Comparison of ENCODE assay signal across 13 cellular contexts in genomic region chr14:93957751-93958566, GRCh38. TPM values are rescaled to one million over a fixed set of nuclear protein-coding genes. Genes with fewer than 3 reads are reported as not detected.
DNase-seq lines count a peak whose midpoint lies in the region; ATAC-seq and TF ChIP-seq lines count a peak whose summit lies in the region.
"Had no signal": no experiment of that assay in that cellular context is flagged by ENCODE, and none has a peak within 500 bp of the region (broad histone marks: within the 10 kb centered on the region; RNA-seq: fewer than 3 reads in every experiment).

No MANE protein-coding gene starts in this region.

- peak overlapping the region; percentile 74; the same call in 1 of the 2 replicates for H3K4me2 ChIP-seq in HCT116 (ENCODE audit: low read length)
- H3K4me2 ChIP-seq in trophoblast cell (ENCODE audit: low read length): no peak overlapping the region

- no peak overlapping the region for H2AFZ ChIP-seq in HCT116 (ENCODE audit: low read depth, low read length, poor library complexity, severe bottlenecking)
- no peak overlapping the region for H2AFZ ChIP-seq in trophoblast cell (ENCODE audit: insufficient read depth, low read length, poor library complexity)

- no TSS peak for BruUV-seq in HCT116 (replicated peaks; lab: Mats Ljungman, UMichigan)

- H2BK120ac ChIP-seq in trophoblast cell (ENCODE audit: insufficient read depth, low read length, poor library complexity): no peak overlapping the region

- peaks cover 95% of the 10 kb centered on the region for H3K4me1 Mint-ChIP-seq in CD4-positive, alpha-beta T cell (ENCODE audit: low read depth)
- peaks cover 90% of the 10 kb centered on the region for H3K4me1 Mint-ChIP-seq in activated naive CD8-positive, alpha-beta T cell treated with anti-CD3 and anti-CD28 coated beads for 36 hours
- peaks cover 6% of the 10 kb centered on the region for H3K4me1 Mint-ChIP-seq in progenitor cell of endocrine pancreas (ENCODE audit: low read depth)

- CTCF ChIA-PET in CD4-positive, alpha-beta T cell (lab: Charles Lee): interaction anchor here (3.6 kb wide), 1 partner anchor 18 kb away, joined by 31 read pairs; no protein-coding TSS in a partner anchor
- CTCF ChIA-PET in HCT116 (lab: Charles Lee): interaction anchor here (1.0 kb wide), 1 partner anchor 18 kb away, joined by 3 read pairs; no protein-coding TSS in a partner anchor

- H3K9me3 ChIP-seq in CD4-positive, alpha-beta T cell (ENCODE audit: control insufficient read depth, low read length): no peaks in the 10 kb centered on the region
- H3K9me3 ChIP-seq in HCT116 (ENCODE audit: control insufficient read depth in 1 of 2, insufficient read depth in 1 of 2, low read depth in 1 of 2, low read length in 2 of 2) (no peaks in the 10 kb centered on the region), trophoblast cell (ENCODE audit: insufficient read depth, low read depth, low read length) (no peaks in the 10 kb centered on the region)
- H3K9me3 ChIP-seq: colonic mucosa had no signal

- H2AK5ac ChIP-seq in trophoblast cell (ENCODE audit: low read length): peak overlapping the region; percentile 35

- H3K79me2 ChIP-seq in HCT116 (ENCODE audit: insufficient read depth, low read length): no peaks in the 10 kb centered on the region
- no peaks in the 10 kb centered on the region for H3K79me2 ChIP-seq in trophoblast cell (ENCODE audit: control insufficient read depth, insufficient read depth, low read length, poor library complexity)

- no peak for DNase-seq in CD4-positive, alpha-beta T cell
- DNase-seq in HCT116 (ENCODE audit: low read depth, low spot score) (no peak), trophoblast cell (no peak), NCI-H2029 (lab: John Stamatoyannopoulos, UW) (no peak), progenitor cell of endocrine pancreas (ENCODE audit: low spot score, unreplicated experiment) (no peak), DMS53 (lab: John Stamatoyannopoulos, UW) (no peak)
- DNase-seq in activated naive CD8-positive, alpha-beta T cell treated with anti-CD3 and anti-CD28 coated beads for 36 hours: no peak
- DNase-seq: activated effector memory CD4-positive, alpha-beta T cell treated with anti-CD3 and anti-CD28 coated beads, Interleukin-2, amount 50 U/mL, for 16 hours; colonic mucosa; kidney glomerular epithelial cell had no signal

- no CpG with 5 or more reads among the region's 16 CpGs for WGBS in trophoblast cell (ENCODE audit: extremely low coverage, insufficient coverage, insufficient read length)

- no peak overlapping the region for H3K4me3 ChIP-seq in HCT116 (replicated peaks in 1 of 2; ENCODE audit: low read depth in 1 of 2, low read length in 2 of 2)
- no peak overlapping the region for H3K4me3 ChIP-seq in trophoblast cell (ENCODE audit: low read depth, low read length)
- H3K4me3 ChIP-seq: colonic mucosa had no signal

- no peak overlapping the region for H3K4me3 Mint-ChIP-seq in CD4-positive, alpha-beta T cell
- H3K4me3 Mint-ChIP-seq in activated naive CD8-positive, alpha-beta T cell treated with anti-CD3 and anti-CD28 coated beads for 36 hours: peak overlapping the region; percentile 84
- no peak overlapping the region for H3K4me3 Mint-ChIP-seq in progenitor cell of endocrine pancreas (ENCODE audit: low read depth)
- H3K4me3 Mint-ChIP-seq: neural crest cell had no signal

- POLR2A ChIA-PET in CD4-positive, alpha-beta T cell (lab: Charles Lee): interaction anchor here (1.4 to 6.1 kb wide), 4 partner anchors 13 to 204 kb away, joined by 4 to 77 read pairs (median 23); no protein-coding TSS in a partner anchor
- POLR2A ChIA-PET in HCT116 (lab: Charles Lee): interaction anchor here (1.3 kb wide), 1 partner anchor 11 kb away, joined by 6 read pairs; no protein-coding TSS in a partner anchor

- H3K18ac ChIP-seq in trophoblast cell (ENCODE audit: low read length): no peak overlapping the region

- H3K27me3 ChIP-seq in CD4-positive, alpha-beta T cell (ENCODE audit: control insufficient read depth, insufficient read depth, low read length): no peaks in the 10 kb centered on the region
- H3K27me3 ChIP-seq in HCT116 (ENCODE audit: insufficient read depth, low read length): no peaks in the 10 kb centered on the region
- H3K27me3 ChIP-seq in trophoblast cell (ENCODE audit: insufficient read depth, low read length): no peaks in the 10 kb centered on the region
- H3K27me3 ChIP-seq: colonic mucosa had no signal

- intact Hi-C loops in CD4-positive, alpha-beta T cell (cut with DNase I, micrococcal nuclease): loop anchor here in 1 of 2 experiments (5.0 kb wide), 1 partner anchor 214 kb away; the partner anchor contains the start of gene PPP4R4
- intact Hi-C loops in HCT116 (cut with micrococcal nuclease): no loop called here

- H3K27me3 Mint-ChIP-seq in CD4-positive, alpha-beta T cell: no peaks in the 10 kb centered on the region
- no peaks in the 10 kb centered on the region for H3K27me3 Mint-ChIP-seq in activated naive CD8-positive, alpha-beta T cell treated with anti-CD3 and anti-CD28 coated beads for 36 hours
- H3K27me3 Mint-ChIP-seq in progenitor cell of endocrine pancreas: peaks cover 13% of the 10 kb centered on the region

- no peak for ATAC-seq in CD4-positive, alpha-beta T cell (ENCODE audit: poor library complexity)
- ATAC-seq in HCT116: no peak

- H4K20me1 ChIP-seq in HCT116 (ENCODE audit: insufficient read depth): no peaks in the 10 kb centered on the region

- H3K23ac ChIP-seq in trophoblast cell (ENCODE audit: low read length): no peak overlapping the region

- no peaks in the 10 kb centered on the region for H3K36me3 Mint-ChIP-seq in CD4-positive, alpha-beta T cell (ENCODE audit: low read depth)
- peaks cover 43% of the 10 kb centered on the region for H3K36me3 Mint-ChIP-seq in activated naive CD8-positive, alpha-beta T cell treated with anti-CD3 and anti-CD28 coated beads for 36 hours
- H3K36me3 Mint-ChIP-seq in progenitor cell of endocrine pancreas (ENCODE audit: insufficient read depth): no peaks in the 10 kb centered on the region

- H3K14ac ChIP-seq in trophoblast cell (ENCODE audit: low read length): no peak overlapping the region

- H3K27ac ChIP-seq in CD4-positive, alpha-beta T cell (ENCODE audit: low read depth, low read length): no peak overlapping the region
- H3K27ac ChIP-seq in HCT116 (ENCODE audit: low read depth, low read length): no peak overlapping the region
- H3K27ac ChIP-seq in trophoblast cell (ENCODE audit: low read depth, low read length): no peak overlapping the region

- RAD21 ChIA-PET in HCT116 (lab: Charles Lee; ENCODE audit: low non-redundant PET in 1 of 2, low total read pairs in 2 of 2, uncharacterized antibody in 2 of 2, unreplicated experiment in 2 of 2): no interaction called here

- no peak overlapping the region for H4K91ac ChIP-seq in trophoblast cell (ENCODE audit: low read depth, low read length)

- peaks cover 23 to 87% of the 10 kb centered on the region in 2 experiments for H3K4me1 ChIP-seq in HCT116 (ENCODE audit: control insufficient read depth in 1 of 2, insufficient read depth in 2 of 2, low read length in 2 of 2)
- peaks cover 16 to 28% of the 10 kb centered on the region in 2 experiments for H3K4me1 ChIP-seq in trophoblast cell (ENCODE audit: control insufficient read depth in 1 of 2, insufficient read depth in 2 of 2, low read length in 2 of 2)
- H3K4me1 ChIP-seq: colonic mucosa had no signal

- H4K8ac ChIP-seq in trophoblast cell (ENCODE audit: low read depth, low read length): no peak overlapping the region

- H3K9ac ChIP-seq in HCT116 (ENCODE audit: low read length) (no peak overlapping the region), trophoblast cell (ENCODE audit: low read length) (no peak overlapping the region)

- H3K9me2 ChIP-seq in HCT116 (ENCODE audit: insufficient read depth): no peaks in the 10 kb centered on the region

- H3K79me1 ChIP-seq in trophoblast cell (ENCODE audit: low read length): peaks cover 6% of the 10 kb centered on the region

- no peak overlapping the region for H2BK5ac ChIP-seq in trophoblast cell (ENCODE audit: low read depth, low read length, poor library complexity)

- no peak overlapping the region for H2BK12ac ChIP-seq in trophoblast cell (ENCODE audit: low read length)

- H4K12ac ChIP-seq in trophoblast cell (ENCODE audit: low read depth, low read length): no peak overlapping the region

- no peak for TF ChIP-seq POLR2A in HCT116 (IDR thresholded peaks at IDR 0.05; ENCODE audit: borderline replicate concordance, extremely low read depth, insufficient read depth, insufficient read length)

- H3K36me3 ChIP-seq in HCT116 (ENCODE audit: control insufficient read depth in 1 of 2, insufficient read depth in 2 of 2, low read length in 2 of 2) (no peaks in the 10 kb centered on the region), trophoblast cell (ENCODE audit: control insufficient read depth in 1 of 2, insufficient read depth in 2 of 2, low read length in 2 of 2) (no peaks in the 10 kb centered on the region)
- H3K36me3 ChIP-seq: colonic mucosa had no signal

- TF ChIP-seq RAD21 in HCT116 (IDR thresholded peaks at IDR 0.05; ENCODE audit: low read depth): no peak

- H3K9me3 Mint-ChIP-seq in CD4-positive, alpha-beta T cell: no peaks in the 10 kb centered on the region
- H3K9me3 Mint-ChIP-seq in activated naive CD8-positive, alpha-beta T cell treated with anti-CD3 and anti-CD28 coated beads for 36 hours: peaks cover 1% of the 10 kb centered on the region
- no peaks in the 10 kb centered on the region for H3K9me3 Mint-ChIP-seq in progenitor cell of endocrine pancreas (ENCODE audit: low read depth)
- H3K9me3 Mint-ChIP-seq: neural crest cell had no signal

- no peak overlapping the region for H3K4ac ChIP-seq in trophoblast cell (ENCODE audit: low read depth, low read length)

- no peak for TF ChIP-seq CTCF in CD4-positive, alpha-beta T cell (IDR thresholded peaks at IDR 0.05)
- TF ChIP-seq CTCF in HCT116 (IDR thresholded peaks at IDR 0.05 in 2 of 3, conservative IDR thresholded peaks at IDR 0.05 in 1 of 3; ENCODE audit: borderline replicate concordance in 1 of 3, insufficient read depth in 1 of 3, low read depth in 2 of 3, low read length in 2 of 3): no peak
- no peak for TF ChIP-seq CTCF in progenitor cell of endocrine pancreas (IDR thresholded peaks at IDR 0.05; ENCODE audit: unreplicated experiment)

- H3K27ac Mint-ChIP-seq in CD4-positive, alpha-beta T cell: peak overlapping the region; percentile 91
- peak overlapping the region; percentile 100 for H3K27ac Mint-ChIP-seq in activated naive CD8-positive, alpha-beta T cell treated with anti-CD3 and anti-CD28 coated beads for 36 hours
- H3K27ac Mint-ChIP-seq in progenitor cell of endocrine pancreas: no peak overlapping the region

RNA-seq across cellular contexts. Expression of gene ASB2, which starts 18.4 kb away (rescaled TPM):
- total RNA-seq in CD4-positive, alpha-beta T cell: 1 to 10 TPM in 1 of 2 experiments, under 1 TPM in 1; 0.98 to 1.2 TPM
- not detected for total RNA-seq in HCT116 (2021; ENCODE audit: unreplicated experiment)
- 0.02 and 0.08 TPM in 2 replicates for polyA plus RNA-seq in HCT116 (2012)
- total RNA-seq in activated naive CD8-positive, alpha-beta T cell treated with anti-CD3 and anti-CD28 coated beads for 36 hours: 10 to 100 TPM; 26.4 to 29.1 TPM
- 0.83 and 1.3 TPM in 2 replicates for polyA plus RNA-seq in trophoblast cell (2013)
- total RNA-seq in progenitor cell of endocrine pancreas: not detected in 2 replicates

RNA-seq across cellular contexts. Expression of gene FAM181A, which starts 30.8 kb away (rescaled TPM):
- total RNA-seq in CD4-positive, alpha-beta T cell: not detected
- total RNA-seq in HCT116 (2021; ENCODE audit: unreplicated experiment): not detected
- not detected in 2 replicates for polyA plus RNA-seq in HCT116 (2012)
- not detected for total RNA-seq in activated naive CD8-positive, alpha-beta T cell treated with anti-CD3 and anti-CD28 coated beads for 36 hours
- 0.04 TPM in 1 of 2 replicates, not detected in the other for polyA plus RNA-seq in trophoblast cell (2013)
- total RNA-seq in progenitor cell of endocrine pancreas: not detected in 2 replicates
- total RNA-seq: colonic mucosa, fibroblast of villous mesenchyme, RPMI7951 had no signal

RNA-seq across cellular contexts. Expression of gene CCDC197, which starts 39.1 kb away (rescaled TPM):
- not detected for total RNA-seq in CD4-positive, alpha-beta T cell
- total RNA-seq in HCT116 (2021; ENCODE audit: unreplicated experiment): not detected
- not detected in 2 replicates for polyA plus RNA-seq in HCT116 (2012)
- total RNA-seq in activated naive CD8-positive, alpha-beta T cell treated with anti-CD3 and anti-CD28 coated beads for 36 hours: not detected
- polyA plus RNA-seq in trophoblast cell (2013): 0.03 TPM in 1 of 2 replicates, not detected in the other
- total RNA-seq in progenitor cell of endocrine pancreas: not detected in 2 replicates
- total RNA-seq: colonic mucosa, fibroblast of villous mesenchyme, neural crest cell, RPMI7951 had no signal

Comparison
In these comparisons a context has a peak if more than half of its experiments do, and no peak if none do; other contexts are left out.
1. RNA of gene ASB2, which starts 18.4 kb away (total RNA-seq): 26.4 to 29.1 TPM in activated naive CD8-positive, alpha-beta T cell treated with anti-CD3 and anti-CD28 coated beads for 36 hours; 0.98 to 1.2 TPM in CD4-positive, alpha-beta T cell, not detected in HCT116 (single experiment) and not detected in progenitor cell of endocrine pancreas; every median in the first group is over 10 times any median in the second.